In the genomic region with DNA sequence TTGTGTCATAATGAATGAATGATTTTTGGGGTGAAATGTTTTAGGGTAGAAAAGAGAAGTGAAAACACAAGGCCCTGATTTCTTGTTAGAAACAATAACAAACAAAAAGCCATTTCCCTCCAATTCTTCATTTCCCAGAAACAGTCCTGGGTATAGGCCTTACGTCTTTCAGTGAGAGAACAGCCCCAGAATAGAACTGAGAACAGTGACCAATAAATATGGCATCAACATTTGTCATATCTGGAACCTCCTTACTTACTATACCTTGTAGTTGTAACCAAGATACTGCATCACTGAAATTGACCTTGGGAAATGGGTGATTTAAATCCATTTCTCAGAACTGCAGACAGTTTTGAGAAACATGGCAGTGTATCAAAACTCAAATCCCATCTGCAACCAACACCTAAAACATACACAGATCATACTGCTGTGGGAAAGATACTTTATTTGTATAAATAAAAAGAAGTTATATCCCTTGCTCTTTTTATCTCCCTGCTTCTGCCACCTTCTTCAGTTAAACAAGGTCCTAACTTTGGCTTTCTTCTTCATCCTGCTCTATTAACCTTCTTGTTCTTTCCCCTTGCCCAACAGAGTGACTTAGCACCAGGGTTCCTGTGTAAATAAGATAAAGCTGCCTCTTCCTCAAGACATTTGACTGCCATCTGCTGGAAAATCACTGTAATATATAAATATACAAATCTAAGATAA, we compare ENCODE assay signal across 9 cellular contexts. TPM values are rescaled to one million over a fixed set of nuclear protein-coding genes. Genes with fewer than 3 reads are reported as not detected.
DNase-seq lines count a peak whose midpoint lies in the region; ATAC-seq, FAIRE-seq and TF ChIP-seq lines count a peak whose summit lies in the region.
"Had no signal": no experiment of that assay in that cellular context is flagged by ENCODE, and none has a peak within 500 bp of the region (broad histone marks: within the 10 kb centered on the region; RNA-seq: fewer than 3 reads in every experiment).

No MANE protein-coding gene starts in this region.

- 93% methylated on average over 1 of the region's 1 CpG for WGBS in HepG2 (ENCODE audit: low lambda C conversion rate)

- no peak for TF ChIP-seq EP300 in HepG2 (IDR thresholded peaks at IDR 0.05; ENCODE audit: low read depth in 2 of 2, low read length in 2 of 2)
- TF ChIP-seq EP300 in HepG2 (CRISPR knock-in tag; IDR thresholded peaks at IDR 0.05; ENCODE audit: borderline replicate concordance), result no peak

- H3K27me3 ChIP-seq in HepG2 (ENCODE audit: control insufficient read depth in 1 of 2, insufficient read depth in 2 of 2, low read length in 2 of 2), result no peaks in the 10 kb centered on the region

- intact Hi-C loops in HepG2 (cut with micrococcal nuclease; ENCODE audit: unreplicated experiment), result no loop called here

- 0 out of 2 replicates have a peak, but pooled peaks have one; percentile 23 for TF ChIP-seq RAD21 in HepG2 (CRISPR knock-in tag; IDR thresholded peaks at IDR 0.05)

- FAIRE-seq in HepG2 (lab: Jason Lieb, UNC), result no peak

- no peak overlapping the region for H3K4me2 ChIP-seq in HepG2 (ENCODE audit: low read depth, low read length)

- no peak overlapping the region for H3K4me3 ChIP-seq in HepG2 (replicated peaks in 1 of 3; ENCODE audit: insufficient read depth in 1 of 3, low read depth in 2 of 3, low read length in 3 of 3)

- peaks cover 10% of the 10 kb centered on the region; the same call in 1 of the 2 replicates for H3K4me1 ChIP-seq in HepG2 (ENCODE audit: insufficient read depth, low read length)

- no TSS peak for BruUV-seq in HepG2 (replicated peaks; lab: Mats Ljungman, UMichigan)

- no peak overlapping the region for H3K27ac ChIP-seq in HepG2 (ENCODE audit: extremely low read length, insufficient read depth, low read length)
- H3K27ac ChIP-seq: epithelial cell of prostate had no signal

- TF ChIP-seq POLR2A in HepG2 (IDR thresholded peaks at IDR 0.05; ENCODE audit: insufficient read depth in 1 of 2, low read depth in 2 of 2, low read length in 2 of 2), result no peak

- no peaks in the 10 kb centered on the region for H4K20me1 ChIP-seq in HepG2 (ENCODE audit: insufficient read depth, low read length)

- H2AFZ ChIP-seq in HepG2 (ENCODE audit: low read length), result no peak overlapping the region

- peak; percentile 61 for DNase-seq in AG09319 (ENCODE audit: extremely low read depth, low read depth)
- DNase-seq in NCI-H82 (lab: John Stamatoyannopoulos, UW), result peak; percentile 78
- peak; percentile 50 for DNase-seq in central memory CD4-positive, alpha-beta T cell
- no peak for DNase-seq in HepG2 (ENCODE audit: low spot score)
- DNase-seq in OCI-M2 (lab: John Stamatoyannopoulos, UW; ENCODE audit: unreplicated experiment), result no peak
- DNase-seq in activated naive CD4-positive, alpha-beta T cell (lab: John Stamatoyannopoulos, UW), result no peak

- no peak overlapping the region for H3K9ac ChIP-seq in HepG2 (ENCODE audit: insufficient read depth, low read depth, low read length)

- TF ChIP-seq CTCF in AG09319 (IDR thresholded peaks at IDR 0.05; ENCODE audit: low read depth, low read length), result peak; percentile 43
- TF ChIP-seq CTCF in GM12872 (IDR thresholded peaks at IDR 0.05; ENCODE audit: insufficient read depth, low read depth, low read length), result peak; percentile 38; the same call in 2 of the 3 replicates
- TF ChIP-seq CTCF in HepG2 (CRISPR knock-in tag; IDR thresholded peaks at IDR 0.05), result peak; percentile 31; the same call in 1 of the 2 replicates

- POLR2A ChIA-PET in HepG2 (lab: Yijun Ruan, JAX), result no interaction called here

- no peak for ATAC-seq in HepG2
- ATAC-seq in HG02610 (IDR thresholded peaks at IDR 0.05; ENCODE audit: unreplicated experiment), result no peak

- in situ Hi-C loops in HepG2 (cut with HindIII; ENCODE audit: extremely low pct_ligation_motif_present, low pct_unique_long_range_greater_than_20kb), result loop anchor here (5.0 kb wide), 1 partner anchor 122 kb away; no protein-coding TSS in a partner anchor

- CTCF ChIA-PET in HepG2 (lab: Yijun Ruan, JAX; ENCODE audit: low intra/inter-chr PET ratio, low total read pairs), result interaction anchor here (1.8 kb wide), 1 partner anchor 121 kb away, joined by 13 read pairs; no protein-coding TSS in a partner anchor

- H3K36me3 ChIP-seq in HepG2 (replicated peaks in 1 of 2; ENCODE audit: control insufficient read depth in 1 of 2, insufficient read depth in 2 of 2, low read length in 2 of 2), result peaks cover 0 to 6% of the 10 kb centered on the region in 2 experiments; a peak in 2 of 5 replicates

- no peaks in the 10 kb centered on the region for H3K79me2 ChIP-seq in HepG2 (ENCODE audit: insufficient read depth, low read length)

- H3K9me3 ChIP-seq in HepG2 (ENCODE audit: low read length), result no peaks in the 10 kb centered on the region

RNA-seq across cellular contexts. Expression of a gene that starts 19.5 kb away (rescaled TPM):
- 2.9 and 5.4 TPM in 2 replicates for total RNA-seq in HepG2 (2016; rRNA removed; fragmentation: Illumina TruSeq; extraction: Trizol)
- total RNA-seq in HepG2 (2016; cell fraction: cytosol; rRNA removed; fragmentation: Illumina TruSeq; extraction: Trizol; ENCODE audit: low read depth), result 2.0 TPM in 2 replicates
- total RNA-seq in HepG2 (2016; cell fraction: insoluble cytoplasmic fraction; rRNA removed; fragmentation: Illumina TruSeq; extraction: Trizol), result 3.2 and 4.4 TPM in 2 replicates
- total RNA-seq in HepG2 (2016; cell fraction: membrane; rRNA removed; fragmentation: Illumina TruSeq; extraction: Trizol), result 5.1 and 5.9 TPM in 2 replicates
- 2.9 and 3.8 TPM in 2 replicates for total RNA-seq in HepG2 (2016; cell fraction: nucleus; rRNA removed; fragmentation: Illumina TruSeq; extraction: Trizol)
- 5.7 and 6.3 TPM in 2 replicates for polyA plus RNA-seq in HepG2 (2011; rRNA removed)
- 5.4 and 7.0 TPM in 2 replicates for polyA plus RNA-seq in HepG2 (2011; cell fraction: cytosol; rRNA removed)
- 3.3 and 4.2 TPM in 2 replicates for polyA plus RNA-seq in HepG2 (2011; cell fraction: nucleus; rRNA removed)
- 2.7 and 3.0 TPM in 2 replicates for polyA plus RNA-seq in HepG2 (2012)
- 2.5 and 2.9 TPM in 2 replicates for polyA plus RNA-seq in HepG2 (2016; cell fraction: cytosol; fragmentation: Illumina TruSeq; extraction: Trizol; ENCODE audit: low read depth)
- polyA plus RNA-seq in HepG2 (2016; cell fraction: insoluble cytoplasmic fraction; fragmentation: Illumina TruSeq; extraction: Trizol; ENCODE audit: low read depth), result 3.3 and 4.6 TPM in 2 replicates
- polyA plus RNA-seq in HepG2 (2016; cell fraction: membrane; fragmentation: Illumina TruSeq; extraction: Trizol; ENCODE audit: low read depth), result 4.7 and 6.0 TPM in 2 replicates
- polyA plus RNA-seq in HepG2 (2016; cell fraction: nucleus; fragmentation: Illumina TruSeq; extraction: Trizol; ENCODE audit: insufficient read depth, low read depth), result 5.7 and 6.4 TPM in 2 replicates
- polyA minus RNA-seq in HepG2 (2011; rRNA and poly(A)+ RNA removed; ENCODE audit: low replicate concordance), result 1.3 and 9.2 TPM in 2 replicates
- 3.8 and 4.0 TPM in 2 replicates for polyA minus RNA-seq in HepG2 (2011; cell fraction: cytosol; rRNA and poly(A)+ RNA removed)
- polyA minus RNA-seq in HepG2 (2011; cell fraction: nucleus; rRNA and poly(A)+ RNA removed), result 1.4 and 2.2 TPM in 2 replicates

RNA-seq across cellular contexts. Expression of a gene that starts 44.5 kb away (rescaled TPM):
- 0.13 and 0.29 TPM in 2 replicates for total RNA-seq in HepG2 (2016; rRNA removed; fragmentation: Illumina TruSeq; extraction: Trizol)
- total RNA-seq in HepG2 (2016; cell fraction: cytosol; rRNA removed; fragmentation: Illumina TruSeq; extraction: Trizol; ENCODE audit: low read depth), result 0.18 TPM in 1 of 2 replicates, not detected in the other
- total RNA-seq in HepG2 (2016; cell fraction: insoluble cytoplasmic fraction; rRNA removed; fragmentation: Illumina TruSeq; extraction: Trizol), result 0.16 and 0.24 TPM in 2 replicates
- 0.10 and 0.19 TPM in 2 replicates for total RNA-seq in HepG2 (2016; cell fraction: membrane; rRNA removed; fragmentation: Illumina TruSeq; extraction: Trizol)
- 0.25 and 0.40 TPM in 2 replicates for total RNA-seq in HepG2 (2016; cell fraction: nucleus; rRNA removed; fragmentation: Illumina TruSeq; extraction: Trizol)
- polyA plus RNA-seq in HepG2 (2011; rRNA removed), result 0.95 and 1.3 TPM in 2 replicates
- 1.0 and 2.1 TPM in 2 replicates for polyA plus RNA-seq in HepG2 (2011; cell fraction: cytosol; rRNA removed)
- 0.39 and 0.57 TPM in 2 replicates for polyA plus RNA-seq in HepG2 (2011; cell fraction: nucleus; rRNA removed)
- 0.36 and 0.51 TPM in 2 replicates for polyA plus RNA-seq in HepG2 (2012)
- not detected in 2 replicates for polyA plus RNA-seq in HepG2 (2016; cell fraction: cytosol; fragmentation: Illumina TruSeq; extraction: Trizol; ENCODE audit: low read depth)
- polyA plus RNA-seq in HepG2 (2016; cell fraction: insoluble cytoplasmic fraction; fragmentation: Illumina TruSeq; extraction: Trizol; ENCODE audit: low read depth), result 0.28 TPM in 1 of 2 replicates, not detected in the other
- polyA plus RNA-seq in HepG2 (2016; cell fraction: membrane; fragmentation: Illumina TruSeq; extraction: Trizol; ENCODE audit: low read depth), result not detected in 2 replicates
- polyA plus RNA-seq in HepG2 (2016; cell fraction: nucleus; fragmentation: Illumina TruSeq; extraction: Trizol; ENCODE audit: insufficient read depth, low read depth), result 1.4 TPM in 1 of 2 replicates, not detected in the other
- 0.84 and 9.7 TPM in 2 replicates for polyA minus RNA-seq in HepG2 (2011; rRNA and poly(A)+ RNA removed; ENCODE audit: low replicate concordance)
- not detected in 2 replicates for polyA minus RNA-seq in HepG2 (2011; cell fraction: cytosol; rRNA and poly(A)+ RNA removed)
- not detected in 2 replicates for polyA minus RNA-seq in HepG2 (2011; cell fraction: nucleus; rRNA and poly(A)+ RNA removed)

Comparison
In these comparisons a context has a peak if more than half of its experiments do, and no peak if none do; other contexts are left out.
1. DNase-seq: peak in AG09319 (single experiment), NCI-H82 (single experiment) and central memory CD4-positive, alpha-beta T cell (single experiment); none in HepG2 (single experiment), OCI-M2 (single experiment) and activated naive CD4-positive, alpha-beta T cell (0 of 4).
2. Peak in every context shown above with its lines, with median percentiles within 50 percentile points of each other: CTCF ChIP-seq.